8 cellular contexts compared by ENCODE assay signal in genomic region chr19:1507763-1508506, GRCh38. TPM values are rescaled to one million over a fixed set of nuclear protein-coding genes. Genes with fewer than 3 reads are reported as not detected.
A peak's percentile ranks its signal among the peaks of the same experiment; 100 is the strongest.
DNase-seq lines count a peak whose midpoint lies in the region; ATAC-seq and TF ChIP-seq lines count a peak whose summit lies in the region.

No MANE protein-coding gene starts in this region.

- H3K4me3 ChIP-seq in PC-3 (ENCODE audit: low read length), result peak overlapping the region; percentile 66
- peak overlapping the region; percentile 61 for H3K4me3 ChIP-seq in epithelial cell of proximal tubule (ENCODE audit: low read depth, low read length)

- H3K27ac Mint-ChIP-seq in IgD-negative memory B cell, result peak overlapping the region; percentile 59 to 97 (median 75)
- H3K27ac Mint-ChIP-seq in activated T-cell treated with anti-CD3 and anti-CD28 coated beads, Interleukin-2, amount 50 U/mL, for 24 hours, result peak overlapping the region; percentile 89

- H3K36me3 ChIP-seq in PC-3 (ENCODE audit: low read depth, low read length), result no peaks in the 10 kb centered on the region

- peaks cover 0 to 10% (median 0%) of the 10 kb centered on the region in 3 donors for H3K9me3 Mint-ChIP-seq in IgD-negative memory B cell
- H3K9me3 Mint-ChIP-seq in activated T-cell treated with anti-CD3 and anti-CD28 coated beads, Interleukin-2, amount 50 U/mL, for 24 hours, result no peaks in the 10 kb centered on the region

- peak overlapping the region; percentile 90 for H3K4me2 ChIP-seq in PC-3 (ENCODE audit: low read length)

- peaks cover 3% of the 10 kb centered on the region; the same call in 1 of the 2 replicates for H3K4me1 ChIP-seq in PC-3 (ENCODE audit: insufficient read depth, low read length)

- H3K4me1 Mint-ChIP-seq in IgD-negative memory B cell, result peaks cover 3 to 8% (median 6%) of the 10 kb centered on the region in 3 donors
- peaks cover 30% of the 10 kb centered on the region for H3K4me1 Mint-ChIP-seq in activated T-cell treated with anti-CD3 and anti-CD28 coated beads, Interleukin-2, amount 50 U/mL, for 24 hours (ENCODE audit: low read depth)

- peak overlapping the region; percentile 78 for H3K27ac ChIP-seq in PC-3 (ENCODE audit: low read length)

- peaks cover 3% of the 10 kb centered on the region; the same call in 1 of the 2 replicates for H3K79me2 ChIP-seq in PC-3 (ENCODE audit: low read length)

- H3K9me2 ChIP-seq in PC-3 (replicated peaks; ENCODE audit: low read length), result no peaks in the 10 kb centered on the region

- no peak for TF ChIP-seq CTCF in PC-3 (conservative IDR thresholded peaks at IDR 0.05; ENCODE audit: low read depth, low read length)
- TF ChIP-seq CTCF in epithelial cell of proximal tubule (conservative IDR thresholded peaks at IDR 0.05; ENCODE audit: low read depth, low read length), result no peak

- peak; percentile 82 for ATAC-seq in PC-3
- ATAC-seq in GM21737 (IDR thresholded peaks at IDR 0.05; ENCODE audit: unreplicated experiment), result no peak

- peak overlapping the region; percentile 91 for H2AFZ ChIP-seq in PC-3 (ENCODE audit: low read length)

- no TSS peak for BruUV-seq in PC-3 (replicated peaks; lab: Mats Ljungman, UMichigan)

- H3K9me3 ChIP-seq in PC-3 (ENCODE audit: low read length), result no peaks in the 10 kb centered on the region

- peak overlapping the region; percentile 44 to 91 (median 80) for H3K4me3 Mint-ChIP-seq in IgD-negative memory B cell
- H3K4me3 Mint-ChIP-seq in activated T-cell treated with anti-CD3 and anti-CD28 coated beads, Interleukin-2, amount 50 U/mL, for 24 hours, result peak overlapping the region; percentile 77

- intact Hi-C loops in PC-3 (cut with micrococcal nuclease), result no loop called here

- peaks cover 4% of the 10 kb centered on the region for H3K36me3 Mint-ChIP-seq in IgD-negative memory B cell
- H3K36me3 Mint-ChIP-seq in activated T-cell treated with anti-CD3 and anti-CD28 coated beads, Interleukin-2, amount 50 U/mL, for 24 hours (ENCODE audit: low read depth), result peaks cover 4% of the 10 kb centered on the region

- H3K27me3 ChIP-seq in PC-3 (ENCODE audit: low read length), result no peaks in the 10 kb centered on the region

- H3K27me3 Mint-ChIP-seq in IgD-negative memory B cell, result peaks cover 38% of the 10 kb centered on the region
- H3K27me3 Mint-ChIP-seq in activated T-cell treated with anti-CD3 and anti-CD28 coated beads, Interleukin-2, amount 50 U/mL, for 24 hours, result peaks cover 9% of the 10 kb centered on the region

- DNase-seq in DMS 273 (lab: John Stamatoyannopoulos, UW; ENCODE audit: unreplicated experiment) (peak; percentile 97), PC-3 (peak; percentile 89), epithelial cell of proximal tubule (ENCODE audit: low read depth) (peak; percentile 72), middle frontal gyrus (ENCODE audit: extremely low spot score, low spot score) (peak; percentile 87)
- peak; percentile 92 for DNase-seq in activated T-cell treated with anti-CD3 and anti-CD28 coated beads, Interleukin-2, amount 50 U/mL, for 24 hours
- DNase-seq in stimulated activated CD8-positive, alpha-beta memory T cell treated with anti-CD3 and anti-CD28 coated beads, Interleukin-15, amount 100 ng/mL, for 24 hours (ENCODE audit: low read depth), result peak; percentile 69

- no peaks in the 10 kb centered on the region for H4K20me1 ChIP-seq in PC-3 (ENCODE audit: low read length)

- peak overlapping the region; percentile 72 for H3K9ac ChIP-seq in PC-3 (ENCODE audit: low read length)

- no peaks in the 10 kb centered on the region for H3F3A ChIP-seq in PC-3 (ENCODE audit: low read length, unreplicated experiment)

- CTCF ChIA-PET in PC-3 (lab: Charles Lee), result no interaction called here

- POLR2A ChIA-PET in PC-3 (lab: Charles Lee; ENCODE audit: unreplicated experiment), result interaction anchor here (0.6 kb wide), 1 partner anchor 196 kb away, joined by 11 read pairs; no protein-coding TSS in a partner anchor

RNA-seq across cellular contexts. Expression of gene ADAMTSL5, which starts 4.9 kb away (rescaled TPM):
- polyA plus RNA-seq in IgD-negative memory B cell, result 0.21 TPM
- total RNA-seq in PC-3 (2014; rRNA removed) (1.7 and 5.0 TPM in 2 replicates), epithelial cell of proximal tubule (0.07 and 0.23 TPM in 2 replicates)

RNA-seq across cellular contexts. Expression of gene PLK5, which starts 15.9 kb away (rescaled TPM):
- polyA plus RNA-seq in IgD-negative memory B cell, result not detected
- total RNA-seq in PC-3 (2014; rRNA removed) (not detected in 2 replicates), epithelial cell of proximal tubule (not detected in 2 replicates)

RNA-seq across cellular contexts. Expression of gene REEP6, which starts 17.0 kb away (rescaled TPM):
- 0.24 TPM for polyA plus RNA-seq in IgD-negative memory B cell
- total RNA-seq in PC-3 (2014; rRNA removed), result 27.2 and 34.7 TPM in 2 replicates
- total RNA-seq in epithelial cell of proximal tubule, result 3.8 and 4.8 TPM in 2 replicates

RNA-seq across cellular contexts. Expression of gene PCSK4, which starts 17.8 kb away (rescaled TPM):
- not detected for polyA plus RNA-seq in IgD-negative memory B cell
- 3.9 and 5.7 TPM in 2 replicates for total RNA-seq in PC-3 (2014; rRNA removed)
- total RNA-seq in epithelial cell of proximal tubule, result 1.4 and 2.5 TPM in 2 replicates

RNA-seq across cellular contexts. Expression of gene C19orf25, which starts 28.9 kb away (rescaled TPM):
- 51.1 TPM for polyA plus RNA-seq in IgD-negative memory B cell
- total RNA-seq in PC-3 (2014; rRNA removed), result 45.0 and 54.9 TPM in 2 replicates
- 26.6 and 32.6 TPM in 2 replicates for total RNA-seq in epithelial cell of proximal tubule
